Comparison of ENCODE assay signal across 1 cellular context in the genomic region with DNA sequence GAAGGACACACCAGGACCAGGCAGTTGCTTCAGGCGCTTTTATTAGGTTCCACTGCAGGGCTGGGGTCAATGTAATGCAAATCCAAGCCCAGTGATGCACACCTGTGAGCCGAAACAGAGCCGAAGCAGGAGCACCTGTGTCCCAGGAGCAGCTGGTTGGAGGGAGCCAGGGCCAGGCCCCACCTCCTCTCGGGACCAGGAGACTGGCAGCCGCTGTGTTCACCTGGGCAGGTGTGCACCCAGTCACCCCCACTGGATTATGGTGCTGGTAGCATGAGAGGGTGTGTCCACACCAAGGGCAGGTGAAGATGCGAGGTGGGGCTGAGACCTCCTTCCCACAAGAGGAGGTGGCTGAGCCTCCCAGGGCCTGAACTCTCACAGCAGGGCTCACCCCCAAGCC.
TF ChIP-seq lines count a peak whose summit lies in the region.

No MANE protein-coding gene starts in this region.

TF ChIP-seq in HepG2, 621 proteins besides CTCF, POLR2A, EP300 and RAD21:
- TF ChIP-seq WIZ (CRISPR knock-in tag; IDR thresholded peaks at IDR 0.05) (no peak), ZC3H13 (CRISPR knock-in tag; IDR thresholded peaks at IDR 0.05) (peak; percentile 73; the same call in 1 of the 2 replicates), ZNF326 (CRISPR knock-in tag; IDR thresholded peaks at IDR 0.05; ENCODE audit: borderline replicate concordance) (0 out of 2 replicates have a peak, but pooled peaks have one; percentile 49), SMARCC2 (IDR thresholded peaks at IDR 0.05) (no peak), AGO2 (optimal IDR thresholded peaks at IDR 0.05; ENCODE audit: low read depth, low read length) (peak; percentile 83)
- TF ChIP-seq, protein P1, sequence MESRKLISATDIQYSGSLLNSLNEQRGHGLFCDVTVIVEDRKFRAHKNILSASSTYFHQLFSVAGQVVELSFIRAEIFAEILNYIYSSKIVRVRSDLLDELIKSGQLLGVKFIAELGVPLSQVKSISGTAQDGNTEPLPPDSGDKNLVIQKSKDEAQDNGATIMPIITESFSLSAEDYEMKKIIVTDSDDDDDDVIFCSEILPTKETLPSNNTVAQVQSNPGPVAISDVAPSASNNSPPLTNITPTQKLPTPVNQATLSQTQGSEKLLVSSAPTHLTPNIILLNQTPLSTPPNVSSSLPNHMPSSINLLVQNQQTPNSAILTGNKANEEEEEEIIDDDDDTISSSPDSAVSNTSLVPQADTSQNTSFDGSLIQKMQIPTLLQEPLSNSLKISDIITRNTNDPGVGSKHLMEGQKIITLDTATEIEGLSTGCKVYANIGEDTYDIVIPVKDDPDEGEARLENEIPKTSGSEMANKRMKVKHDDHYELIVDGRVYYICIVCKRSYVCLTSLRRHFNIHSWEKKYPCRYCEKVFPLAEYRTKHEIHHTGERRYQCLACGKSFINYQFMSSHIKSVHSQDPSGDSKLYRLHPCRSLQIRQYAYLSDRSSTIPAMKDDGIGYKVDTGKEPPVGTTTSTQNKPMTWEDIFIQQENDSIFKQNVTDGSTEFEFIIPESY (CRISPR knock-in tag; IDR thresholded peaks at IDR 0.05) = peak; percentile 0; the same call in 1 of the 2 replicates
